14 cellular contexts compared by ENCODE assay signal in the genomic region with DNA sequence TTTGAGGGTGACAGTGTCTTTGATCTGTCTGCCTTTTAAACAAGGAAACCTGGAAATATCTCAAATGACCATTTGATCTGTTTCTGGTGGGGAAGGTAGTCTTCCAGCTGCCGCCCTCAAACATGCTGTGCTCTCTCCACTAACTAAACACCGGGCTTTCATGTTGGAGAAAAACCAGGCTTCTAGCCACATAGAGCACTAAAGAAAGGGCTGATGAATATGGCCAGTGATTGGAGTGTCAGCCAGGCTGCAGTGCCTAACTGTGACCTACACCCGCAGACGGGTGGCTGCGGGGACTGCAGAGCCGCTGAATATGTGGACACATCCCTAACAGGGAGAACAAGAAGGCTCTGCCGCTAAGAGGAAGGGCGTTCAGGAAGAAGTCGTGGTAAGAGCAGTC.
DNase-seq lines count a peak whose midpoint lies in the region; ATAC-seq and TF ChIP-seq lines count a peak whose summit lies in the region.
"Had no signal": no experiment of that assay in that cellular context is flagged by ENCODE, and none has a peak within 500 bp of the region (broad histone marks: within the 10 kb centered on the region; RNA-seq: fewer than 3 reads in every experiment).

No MANE protein-coding gene starts in this region.

- H3K4me1 ChIP-seq in SK-N-SH (ENCODE audit: control insufficient read depth in 1 of 2, insufficient read depth in 2 of 2, low read depth in 1 of 2, low read length in 1 of 2) (peaks cover 0 to 17% of the 10 kb centered on the region in 2 experiments; a peak in 2 of 4 replicates), trophoblast cell (ENCODE audit: control insufficient read depth in 1 of 2, insufficient read depth in 2 of 2, low read length in 2 of 2) (peaks cover 9 to 13% of the 10 kb centered on the region in 2 experiments)

- peak overlapping the region in 1 of 2 experiments; percentile 79; a peak in 2 of 4 replicates for H3K27ac ChIP-seq in SK-N-SH (ENCODE audit: low read depth in 2 of 2, low read length in 1 of 2)
- peak overlapping the region; percentile 81 for H3K27ac ChIP-seq in trophoblast cell (ENCODE audit: low read depth, low read length)

- no peak overlapping the region for H3K27ac Mint-ChIP-seq in T-cell
- H3K27ac Mint-ChIP-seq: CD4-positive, alpha-beta memory T cell had no signal

- peaks cover 4% of the 10 kb centered on the region for H3K79me1 ChIP-seq in trophoblast cell (ENCODE audit: low read length)

- H3K27me3 ChIP-seq in SK-N-SH (ENCODE audit: insufficient read depth), result no peaks in the 10 kb centered on the region
- H3K27me3 ChIP-seq in trophoblast cell (ENCODE audit: insufficient read depth, low read length), result no peaks in the 10 kb centered on the region

- H2AFZ ChIP-seq in SK-N-SH (ENCODE audit: low read depth) (no peak overlapping the region), trophoblast cell (ENCODE audit: insufficient read depth, low read length, poor library complexity) (no peak overlapping the region)

- no peak overlapping the region for H2AK5ac ChIP-seq in trophoblast cell (ENCODE audit: low read length)

- no peak overlapping the region for H3K23ac ChIP-seq in trophoblast cell (ENCODE audit: low read length)

- no peak overlapping the region for H3K4ac ChIP-seq in trophoblast cell (ENCODE audit: low read depth, low read length)

- H3K9me2 ChIP-seq in SK-N-SH, result no peaks in the 10 kb centered on the region

- H3K36me3 Mint-ChIP-seq in T-cell, result no peaks in the 10 kb centered on the region
- H3K36me3 Mint-ChIP-seq: CD4-positive, alpha-beta memory T cell had no signal

- H3K4me3 ChIP-seq in SK-N-SH (ENCODE audit: low read depth in 2 of 2, low read length in 1 of 2), result no peak overlapping the region; a peak in 1 of 4 replicates
- no peak overlapping the region for H3K4me3 ChIP-seq in trophoblast cell (ENCODE audit: low read depth, low read length)

- no peaks in the 10 kb centered on the region for H3F3A ChIP-seq in SK-N-SH (replicated peaks; ENCODE audit: insufficient read depth)

- H4K20me1 ChIP-seq in SK-N-SH (ENCODE audit: insufficient read depth), result no peaks in the 10 kb centered on the region

- H4K12ac ChIP-seq in trophoblast cell (ENCODE audit: low read depth, low read length), result no peak overlapping the region

- no peak overlapping the region for H3K18ac ChIP-seq in trophoblast cell (ENCODE audit: low read length)

- no peak overlapping the region for H4K91ac ChIP-seq in trophoblast cell (ENCODE audit: low read depth, low read length)

- H3K27me3 Mint-ChIP-seq in T-cell, result peaks cover 0 to 7% of the 10 kb centered on the region in 2 donors
- H3K27me3 Mint-ChIP-seq: CD4-positive, alpha-beta memory T cell had no signal

- no peak overlapping the region for H3K14ac ChIP-seq in trophoblast cell (ENCODE audit: low read length)

- H2BK120ac ChIP-seq in trophoblast cell (ENCODE audit: insufficient read depth, low read length, poor library complexity), result peak overlapping the region; percentile 55

- peaks cover 0 to 4% of the 10 kb centered on the region in 2 experiments for H3K36me3 ChIP-seq in SK-N-SH (replicated peaks in 1 of 2; ENCODE audit: control insufficient read depth in 1 of 2, insufficient read depth in 2 of 2, low read length in 1 of 2)
- no peaks in the 10 kb centered on the region for H3K36me3 ChIP-seq in trophoblast cell (ENCODE audit: control insufficient read depth in 1 of 2, insufficient read depth in 2 of 2, low read length in 2 of 2)

- DNase-seq in Ammon's horn (ENCODE audit: low spot score), result peak; percentile 20
- DNase-seq in SK-N-SH, result no peak
- DNase-seq in islet precursor cell, result peak; percentile 86
- DNase-seq in trophoblast cell, result no peak
- no peak for DNase-seq in T-cell
- DNase-seq in SIG-M5 (lab: John Stamatoyannopoulos, UW), result no peak
- DNase-seq: 8988T; CD4-positive, alpha-beta memory T cell; KG1; NCI-H1694 treated with DMSO at 0.1 percent for 48 hours had no signal

- TF ChIP-seq RAD21 in SK-N-SH (IDR thresholded peaks at IDR 0.05; ENCODE audit: low read length), result no peak

- H3K9ac ChIP-seq in SK-N-SH, result no peak overlapping the region
- H3K9ac ChIP-seq in trophoblast cell (ENCODE audit: low read length), result no peak overlapping the region

- 89% methylated on average over 9 of the region's 9 CpGs for WGBS in SK-N-SH (ENCODE audit: low lambda C conversion rate)
- WGBS in trophoblast cell (ENCODE audit: extremely low coverage, insufficient coverage, insufficient read length), result no CpG with 5 or more reads among the region's 9 CpGs

- TF ChIP-seq EP300 in SK-N-SH (IDR thresholded peaks at IDR 0.05; ENCODE audit: borderline replicate concordance in 1 of 2, low read depth in 1 of 2, low read length in 1 of 2), result no peak

- peak overlapping the region; percentile 41 for H4K8ac ChIP-seq in trophoblast cell (ENCODE audit: low read depth, low read length)

- no peaks in the 10 kb centered on the region for H3K9me3 ChIP-seq in SK-N-SH
- H3K9me3 ChIP-seq in trophoblast cell (ENCODE audit: insufficient read depth, low read depth, low read length), result no peaks in the 10 kb centered on the region

- CTCF ChIA-PET in SK-N-SH (lab: Yijun Ruan, JAX), result no interaction called here
- CTCF ChIA-PET in T-cell (lab: Charles Lee), result no interaction called here

- TF ChIP-seq CTCF in SK-N-SH (IDR thresholded peaks at IDR 0.05), result no peak

- H3K4me2 ChIP-seq in SK-N-SH, result no peak overlapping the region
- peak overlapping the region; percentile 38 for H3K4me2 ChIP-seq in trophoblast cell (ENCODE audit: low read length)

- no peak overlapping the region for H3K4me3 Mint-ChIP-seq in T-cell
- H3K4me3 Mint-ChIP-seq: CD4-positive, alpha-beta memory T cell had no signal

- no peak for ATAC-seq in esophagus mucosa
- ATAC-seq in T-cell (replicated peaks in 1 of 4), result no peak
- no peak for ATAC-seq in HG03565 (IDR thresholded peaks at IDR 0.05; ENCODE audit: unreplicated experiment)
- ATAC-seq: HepG2, Right ventricle myocardium inferior had no signal

- no peaks in the 10 kb centered on the region for H3K4me1 Mint-ChIP-seq in T-cell

- H3K9me3 Mint-ChIP-seq in T-cell, result no peaks in the 10 kb centered on the region

- H2BK5ac ChIP-seq in trophoblast cell (ENCODE audit: low read depth, low read length, poor library complexity), result peak overlapping the region; percentile 58

- H2BK12ac ChIP-seq in trophoblast cell (ENCODE audit: low read length), result no peak overlapping the region

- H3K79me2 ChIP-seq in SK-N-SH (ENCODE audit: insufficient read depth), result no peaks in the 10 kb centered on the region
- H3K79me2 ChIP-seq in trophoblast cell (ENCODE audit: control insufficient read depth, insufficient read depth, low read length, poor library complexity), result no peaks in the 10 kb centered on the region

- POLR2A ChIA-PET in SK-N-SH (lab: Yijun Ruan, JAX), result no interaction called here
- POLR2A ChIA-PET in T-cell (lab: Charles Lee), result no interaction called here

TF ChIP-seq in SK-N-SH, 30 proteins besides CTCF, POLR2A, EP300 and RAD21:
- TF ChIP-seq SMC3 (IDR thresholded peaks at IDR 0.05; ENCODE audit: low read depth, low read length) (no peak), ELF1 (IDR thresholded peaks at IDR 0.05) (no peak), SIN3A (IDR thresholded peaks at IDR 0.05; ENCODE audit: borderline replicate concordance, low read depth, low read length) (no peak), YY1 (IDR thresholded peaks at IDR 0.05; ENCODE audit: low read depth) (no peak), GATA2 (CRISPR knock-in tag; IDR thresholded peaks at IDR 0.05) (peak; percentile 33; the same call in 1 of the 2 replicates), PBX3 (IDR thresholded peaks at IDR 0.05) (no peak), GABPA (IDR thresholded peaks at IDR 0.05; ENCODE audit: low read depth) (no peak)
- TF ChIP-seq, protein P1, sequence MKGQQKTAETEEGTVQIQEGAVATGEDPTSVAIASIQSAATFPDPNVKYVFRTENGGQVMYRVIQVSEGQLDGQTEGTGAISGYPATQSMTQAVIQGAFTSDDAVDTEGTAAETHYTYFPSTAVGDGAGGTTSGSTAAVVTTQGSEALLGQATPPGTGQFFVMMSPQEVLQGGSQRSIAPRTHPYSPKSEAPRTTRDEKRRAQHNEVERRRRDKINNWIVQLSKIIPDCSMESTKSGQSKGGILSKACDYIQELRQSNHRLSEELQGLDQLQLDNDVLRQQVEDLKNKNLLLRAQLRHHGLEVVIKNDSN (IDR thresholded peaks at IDR 0.05; ENCODE audit: borderline replicate concordance, low read depth), result no peak

Comparison
In these comparisons a context has a peak if more than half of its experiments do, and no peak if none do; other contexts are left out.
1. DNase-seq: peak in Ammon's horn (single experiment) and islet precursor cell (single experiment); none in SK-N-SH (single experiment), trophoblast cell (0 of 2), T-cell (0 of 34) and SIG-M5 (single experiment).